ENCODE assay signal across 10 cellular contexts in the genomic region with DNA sequence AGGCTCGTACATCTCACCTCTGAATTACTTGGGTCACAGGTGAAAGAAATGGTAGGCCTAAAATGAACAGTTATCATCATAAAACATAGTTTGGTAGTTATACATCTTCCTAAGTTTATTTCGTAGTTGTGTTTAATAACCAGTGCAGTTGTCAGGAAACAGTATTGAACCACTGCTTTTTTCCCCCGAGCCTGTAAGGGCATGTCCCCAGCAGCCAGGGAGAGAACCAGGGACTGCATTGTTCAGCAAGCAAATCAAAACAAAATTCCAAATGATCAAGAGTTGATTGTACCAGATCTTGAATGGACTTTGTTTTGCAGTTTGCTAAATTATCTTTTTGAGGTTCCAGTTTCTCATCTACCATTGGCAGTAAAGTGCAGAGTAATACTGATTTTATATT. TPM values are rescaled to one million over a fixed set of nuclear protein-coding genes. Genes with fewer than 3 reads are reported as not detected.
A peak's percentile ranks its signal among the peaks of the same experiment; 100 is the strongest.
DNase-seq lines count a peak whose midpoint lies in the region; ATAC-seq and TF ChIP-seq lines count a peak whose summit lies in the region.
"Had no signal": no experiment of that assay in that cellular context is flagged by ENCODE, and none has a peak within 500 bp of the region (broad histone marks: within the 10 kb centered on the region; RNA-seq: fewer than 3 reads in every experiment).

No MANE protein-coding gene starts in this region.

- H3K36me3 ChIP-seq in iPS-20b (ENCODE audit: insufficient read depth, low read depth, low read length) (peaks cover 54% of the 10 kb centered on the region), upper lobe of right lung (peaks cover 32% of the 10 kb centered on the region), stomach (peaks cover 10 to 38% (median 22%) of the 10 kb centered on the region in 4 donors)

- peaks cover 11% of the 10 kb centered on the region for H3K36me3 Mint-ChIP-seq in activated naive CD4-positive, alpha-beta T cell treated with anti-CD3 and anti-CD28 coated beads, Interleukin-2, amount 50 U/mL, for 24 hours
- peaks cover 36% of the 10 kb centered on the region for H3K36me3 Mint-ChIP-seq in activated T-helper 2 cell treated with anti-CD3 and anti-CD28 coated beads, Interferon-gamma antibody, Interleukin-2, Interleukin-4, amounts not matched to agents 10 μg/mL and 5 μg/mL and 100 μg/mL, durations not matched to agents 14 hours and 24 hours and 36 hours (ENCODE audit: low read depth)

- no peaks in the 10 kb centered on the region for H3K27me3 Mint-ChIP-seq in activated naive CD4-positive, alpha-beta T cell treated with anti-CD3 and anti-CD28 coated beads, Interleukin-2, amount 50 U/mL, for 24 hours
- H3K27me3 Mint-ChIP-seq in activated T-helper 2 cell treated with anti-CD3 and anti-CD28 coated beads, Interferon-gamma antibody, Interleukin-2, Interleukin-4, amounts not matched to agents 10 μg/mL and 5 μg/mL and 100 μg/mL, durations not matched to agents 14 hours and 24 hours and 36 hours (ENCODE audit: low read depth): no peaks in the 10 kb centered on the region

- intact Hi-C loops in activated T-helper 2 cell treated with anti-CD3 and anti-CD28 coated beads, Interferon-gamma antibody, Interleukin-2, Interleukin-4, amounts not matched to agents 10 μg/mL and 5 μg/mL and 100 μg/mL, durations not matched to agents 14 hours and 24 hours and 36 hours (cut with micrococcal nuclease): no loop called here
- intact Hi-C loops in upper lobe of right lung (cut with DNase I) (no loop called here), stomach (cut with DNase I; ENCODE audit: low total_unique reads) (loop anchor here (10.0 kb wide), 1 partner anchor 92 kb away; a partner anchor contains a TSS)

- no peak for ATAC-seq in upper lobe of right lung
- ATAC-seq: heart right ventricle had no signal

- H3K27me3 ChIP-seq in iPS-20b (ENCODE audit: insufficient read depth, low read length): no peaks in the 10 kb centered on the region
- H3K27me3 ChIP-seq in upper lobe of right lung: no peaks in the 10 kb centered on the region
- H3K27me3 ChIP-seq in stomach: no peaks in the 10 kb centered on the region
- H3K27me3 ChIP-seq: heart right ventricle had no signal

- H3K9ac ChIP-seq in iPS-20b (ENCODE audit: low read depth, low read length): peak overlapping the region; percentile 93; the same call in 1 of the 2 replicates

- H3K4me1 Mint-ChIP-seq in activated naive CD4-positive, alpha-beta T cell treated with anti-CD3 and anti-CD28 coated beads, Interleukin-2, amount 50 U/mL, for 24 hours: peaks cover 62% of the 10 kb centered on the region
- H3K4me1 Mint-ChIP-seq in activated T-helper 2 cell treated with anti-CD3 and anti-CD28 coated beads, Interferon-gamma antibody, Interleukin-2, Interleukin-4, amounts not matched to agents 10 μg/mL and 5 μg/mL and 100 μg/mL, durations not matched to agents 14 hours and 24 hours and 36 hours (ENCODE audit: low read depth): peaks cover 37% of the 10 kb centered on the region

- H3K9me3 ChIP-seq in iPS-20b (ENCODE audit: insufficient read depth, low read depth, low read length) (no peaks in the 10 kb centered on the region), upper lobe of right lung (no peaks in the 10 kb centered on the region), stomach (no peaks in the 10 kb centered on the region)
- H3K9me3 ChIP-seq: heart right ventricle had no signal

- DNase-seq in activated naive CD4-positive, alpha-beta T cell (lab: John Stamatoyannopoulos, UW): no peak
- DNase-seq in activated T-helper 2 cell treated with anti-CD3 and anti-CD28 coated beads, Interferon-gamma antibody, Interleukin-2, Interleukin-4, amounts not matched to agents 10 μg/mL and 5 μg/mL and 100 μg/mL, durations not matched to agents 14 hours and 24 hours and 36 hours (ENCODE audit: low spot score): no peak
- no peak for DNase-seq in upper lobe of right lung
- no peak for DNase-seq in stomach
- DNase-seq in germinal center (ENCODE audit: low spot score): no peak
- no peak for DNase-seq in GM10266 (ENCODE audit: extremely low spot score)
- DNase-seq: heart right ventricle had no signal

- no peak for TF ChIP-seq EP300 in stomach (IDR thresholded peaks at IDR 0.05)

- TF ChIP-seq CTCF in upper lobe of right lung (IDR thresholded peaks at IDR 0.05) (no peak), stomach (IDR thresholded peaks at IDR 0.05) (no peak), GM10266 (IDR thresholded peaks at IDR 0.05; ENCODE audit: control insufficient read depth, insufficient read depth, low read depth, missing control alignments) (no peak)

- H3K4me3 Mint-ChIP-seq in activated naive CD4-positive, alpha-beta T cell treated with anti-CD3 and anti-CD28 coated beads, Interleukin-2, amount 50 U/mL, for 24 hours: peak overlapping the region; percentile 97
- H3K4me3 Mint-ChIP-seq in activated T-helper 2 cell treated with anti-CD3 and anti-CD28 coated beads, Interferon-gamma antibody, Interleukin-2, Interleukin-4, amounts not matched to agents 10 μg/mL and 5 μg/mL and 100 μg/mL, durations not matched to agents 14 hours and 24 hours and 36 hours (ENCODE audit: low read depth): peak overlapping the region; percentile 91
- H3K4me3 Mint-ChIP-seq: CD14-positive monocyte had no signal

- H3K27ac ChIP-seq in iPS-20b (ENCODE audit: low read length) (no peak overlapping the region), upper lobe of right lung (no peak overlapping the region), stomach (peak overlapping the region in 1 of 5 donors; percentile 40)

- H3K9me3 Mint-ChIP-seq in activated naive CD4-positive, alpha-beta T cell treated with anti-CD3 and anti-CD28 coated beads, Interleukin-2, amount 50 U/mL, for 24 hours: no peaks in the 10 kb centered on the region
- H3K9me3 Mint-ChIP-seq in activated T-helper 2 cell treated with anti-CD3 and anti-CD28 coated beads, Interferon-gamma antibody, Interleukin-2, Interleukin-4, amounts not matched to agents 10 μg/mL and 5 μg/mL and 100 μg/mL, durations not matched to agents 14 hours and 24 hours and 36 hours: no peaks in the 10 kb centered on the region
- H3K9me3 Mint-ChIP-seq: CD14-positive monocyte had no signal

- H3K4me3 ChIP-seq in iPS-20b (ENCODE audit: low read length): no peak overlapping the region
- H3K4me3 ChIP-seq in upper lobe of right lung: peak overlapping the region; percentile 98
- peak overlapping the region in 1 of 4 donors; percentile 83 for H3K4me3 ChIP-seq in stomach

- H3K4me1 ChIP-seq in iPS-20b (ENCODE audit: insufficient read depth, low read length) (peaks cover 10% of the 10 kb centered on the region), upper lobe of right lung (peaks cover 77% of the 10 kb centered on the region), stomach (peaks cover 73 to 84% (median 79%) of the 10 kb centered on the region in 4 donors)

- peak overlapping the region; percentile 46 for H3K27ac Mint-ChIP-seq in activated naive CD4-positive, alpha-beta T cell treated with anti-CD3 and anti-CD28 coated beads, Interleukin-2, amount 50 U/mL, for 24 hours
- H3K27ac Mint-ChIP-seq in activated T-helper 2 cell treated with anti-CD3 and anti-CD28 coated beads, Interferon-gamma antibody, Interleukin-2, Interleukin-4, amounts not matched to agents 10 μg/mL and 5 μg/mL and 100 μg/mL, durations not matched to agents 14 hours and 24 hours and 36 hours: peak overlapping the region; percentile 58

- TF ChIP-seq POLR2A in stomach (IDR thresholded peaks at IDR 0.05): no peak

- 32 to 42% (median 38%) methylated on average over 3 of the region's 3 CpGs for WGBS in stomach, 5 donors

RNA-seq across cellular contexts. Expression of a gene that starts 2.4 kb away (rescaled TPM):
- total RNA-seq in activated T-helper 2 cell treated with anti-CD3 and anti-CD28 coated beads, Interferon-gamma antibody, Interleukin-2, Interleukin-4, amounts not matched to agents 10 μg/mL and 5 μg/mL and 100 μg/mL, durations not matched to agents 14 hours and 24 hours and 36 hours: 367 and 372 TPM in 2 replicates
- total RNA-seq in upper lobe of right lung (218 TPM), stomach (100 to 1,000 TPM in 4 of 5 donors, 10 to 100 TPM in 1; 71.2 to 235 (median 180) TPM)
- polyA plus RNA-seq in stomach: 100 to 1,000 TPM; 144 to 206 (median 149) TPM

RNA-seq across cellular contexts. Expression of a gene that starts 33.3 kb away (rescaled TPM):
- total RNA-seq in activated T-helper 2 cell treated with anti-CD3 and anti-CD28 coated beads, Interferon-gamma antibody, Interleukin-2, Interleukin-4, amounts not matched to agents 10 μg/mL and 5 μg/mL and 100 μg/mL, durations not matched to agents 14 hours and 24 hours and 36 hours: 20.2 and 22.2 TPM in 2 replicates
- total RNA-seq in upper lobe of right lung: 47.0 TPM
- total RNA-seq in stomach: 100 to 1,000 TPM in 1 of 5 donors, 1 to 10 TPM in 3, under 1 TPM in 1; 0.45 to 150 (median 3.9) TPM
- polyA plus RNA-seq in stomach: 1 to 10 TPM; 6.3 to 8.7 (median 7.2) TPM
